ENCODE assay signal across 8 cellular contexts in genomic region chr4:139176299-139177048, GRCh38. TPM values are rescaled to one million over a fixed set of nuclear protein-coding genes. Genes with fewer than 3 reads are reported as not detected.
DNase-seq lines count a peak whose midpoint lies in the region; ATAC-seq and TF ChIP-seq lines count a peak whose summit lies in the region.

No MANE protein-coding gene starts in this region.

- intact Hi-C loops in sciatic nerve (cut with DNase I): no loop called here

- H3K4me3 ChIP-seq in GM06990 (replicated peaks; ENCODE audit: low read depth, low read length): peak overlapping the region; percentile 76

- peak; percentile 71 for DNase-seq in GM06990 (ENCODE audit: extremely low read depth, insufficient read length)
- DNase-seq in NCI-H1092 (lab: John Stamatoyannopoulos, UW): peak; percentile 60
- DNase-seq in T1000 (lab: John Stamatoyannopoulos, UW): peak; percentile 65
- DNase-seq in astrocyte of the hippocampus (ENCODE audit: low read depth, low spot score): peak; percentile 84
- DNase-seq in hippocampal formation (lab: John Stamatoyannopoulos, UW): peak; percentile 71 to 75
- DNase-seq in sciatic nerve (ENCODE audit: low spot score): peak; percentile 92
- no peak for DNase-seq in COLO829 (ENCODE audit: low spot score)

- no peak for TF ChIP-seq CTCF in GM06990 (IDR thresholded peaks at IDR 0.05; ENCODE audit: insufficient read depth, low read length, poor library complexity, severe bottlenecking)

- no peaks in the 10 kb centered on the region for H3K36me3 ChIP-seq in GM06990 (ENCODE audit: control insufficient read depth, insufficient read depth, low read length)

- H3K27me3 ChIP-seq in GM06990 (replicated peaks; ENCODE audit: control insufficient read depth, insufficient read depth, low read length): no peaks in the 10 kb centered on the region

- ATAC-seq in HG02571 (IDR thresholded peaks at IDR 0.05; ENCODE audit: unreplicated experiment) (peak; percentile 20), sciatic nerve (peak; percentile 84)

RNA-seq across cellular contexts. Expression of gene ELF2, which starts 0.5 kb away (rescaled TPM):
- total RNA-seq in sciatic nerve: 81.0 TPM
